Comparison of ENCODE assay signal across 8 cellular contexts in the genomic region with DNA sequence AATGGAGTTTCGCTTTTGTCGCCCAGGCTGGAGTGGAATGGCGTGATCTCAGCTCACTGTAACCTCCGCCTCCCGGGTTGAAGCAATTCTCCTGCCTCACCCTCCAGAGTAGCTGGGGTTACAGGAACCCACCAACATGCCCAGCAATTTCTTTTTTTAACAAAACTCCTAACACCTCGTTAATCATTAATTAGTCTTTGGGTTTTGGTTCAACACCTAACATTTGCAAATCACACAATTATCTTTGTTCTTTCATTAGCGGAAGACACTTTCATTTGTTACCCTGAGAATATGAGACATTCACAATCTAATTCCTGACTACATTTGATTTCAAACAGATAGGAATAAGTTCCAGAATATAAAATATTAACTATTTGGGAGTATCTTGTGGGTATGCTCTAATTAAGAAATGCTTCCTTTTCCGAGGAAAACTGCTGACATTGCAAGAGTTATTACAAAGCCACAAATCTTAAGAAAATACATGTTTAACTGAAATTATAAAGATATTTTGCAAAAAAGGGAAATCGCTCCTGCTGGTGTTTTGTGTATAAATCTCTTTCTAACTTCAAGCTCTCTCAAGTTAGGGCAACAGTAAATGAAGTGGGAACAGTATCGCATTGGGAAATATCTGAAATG. TPM values are rescaled to one million over a fixed set of nuclear protein-coding genes. Genes with fewer than 3 reads are reported as not detected.
DNase-seq lines count a peak whose midpoint lies in the region; TF ChIP-seq lines count a peak whose summit lies in the region.

No MANE protein-coding gene starts in this region.

- no peaks in the 10 kb centered on the region for H3K27me3 Mint-ChIP-seq in Caco-2 (ENCODE audit: insufficient read depth, unreplicated experiment)

- no peaks in the 10 kb centered on the region for H3K9me3 Mint-ChIP-seq in Caco-2 (ENCODE audit: unreplicated experiment)

- H3K4me2 ChIP-seq in OCI-LY3 (ENCODE audit: low read length), result peak overlapping the region; percentile 94
- H3K4me2 ChIP-seq in parathyroid adenoma (ENCODE audit: low read length), result peak overlapping the region; percentile 67

- H3K27ac ChIP-seq in OCI-LY3 (ENCODE audit: low read length) (peak overlapping the region; percentile 79), parathyroid adenoma (no peak overlapping the region)

- H3K9ac ChIP-seq in OCI-LY3 (ENCODE audit: low read length), result peak overlapping the region; percentile 98
- no peak overlapping the region for H3K9ac ChIP-seq in parathyroid adenoma

- peaks cover 7% of the 10 kb centered on the region for H4K20me1 ChIP-seq in OCI-LY3 (ENCODE audit: insufficient read depth, low read length)

- H3K4me1 ChIP-seq in Caco-2, result peaks cover 8% of the 10 kb centered on the region; the same call in 1 of the 2 replicates
- peaks cover 33% of the 10 kb centered on the region for H3K4me1 ChIP-seq in OCI-LY3 (ENCODE audit: low read length)
- no peaks in the 10 kb centered on the region for H3K4me1 ChIP-seq in parathyroid adenoma

- H3K27me3 ChIP-seq in Caco-2 (replicated peaks; ENCODE audit: control insufficient read depth, insufficient read depth, low read length), result no peaks in the 10 kb centered on the region
- H3K27me3 ChIP-seq in OCI-LY3 (ENCODE audit: low read depth, low read length), result no peaks in the 10 kb centered on the region
- H3K27me3 ChIP-seq in parathyroid adenoma (ENCODE audit: control insufficient read depth, insufficient read depth, low read length), result no peaks in the 10 kb centered on the region

- peak overlapping the region; percentile 98 for H3K27ac Mint-ChIP-seq in Caco-2 (ENCODE audit: unreplicated experiment)

- POLR2A ChIA-PET in Caco-2 (lab: Charles Lee), result no interaction called here

- H3K9me3 ChIP-seq in Caco-2, result no peaks in the 10 kb centered on the region
- no peaks in the 10 kb centered on the region for H3K9me3 ChIP-seq in OCI-LY3 (ENCODE audit: insufficient read depth, low read length)
- H3K9me3 ChIP-seq in parathyroid adenoma (ENCODE audit: control insufficient read depth, low read length), result no peaks in the 10 kb centered on the region

- H3K4me3 ChIP-seq in Caco-2 (ENCODE audit: low read depth, low read length), result peak overlapping the region; percentile 75
- peak overlapping the region; percentile 86 for H3K4me3 ChIP-seq in OCI-LY3 (ENCODE audit: low read length)
- peak overlapping the region; percentile 74 for H3K4me3 ChIP-seq in epithelial cell of proximal tubule (ENCODE audit: low read depth, low read length)
- H3K4me3 ChIP-seq in parathyroid adenoma (ENCODE audit: low read depth, low read length), result peak overlapping the region; percentile 87

- CTCF ChIA-PET in Caco-2 (lab: Charles Lee), result interaction anchor here (0.6 kb wide), 1 partner anchor 312 kb away, joined by 3 read pairs; no protein-coding TSS in a partner anchor

- intact Hi-C loops in Caco-2 (cut with micrococcal nuclease; ENCODE audit: unreplicated experiment), result loop anchor here (10.0 kb wide), 1 partner anchor 788 kb away; no protein-coding TSS in a partner anchor

- BruUV-seq in Caco-2 (replicated peaks; lab: Mats Ljungman, UMichigan), result no TSS peak

- peaks cover 26% of the 10 kb centered on the region for H3K36me3 Mint-ChIP-seq in Caco-2 (ENCODE audit: insufficient read depth, unreplicated experiment)

- H3K79me2 ChIP-seq in OCI-LY3 (ENCODE audit: low read length), result peaks cover 53% of the 10 kb centered on the region
- H3K79me2 ChIP-seq in parathyroid adenoma, result no peaks in the 10 kb centered on the region

- DNase-seq in Caco-2, result no peak
- no peak for DNase-seq in epithelial cell of proximal tubule (ENCODE audit: low read depth)
- DNase-seq in NCI-H1092 treated with DMSO at 0.1 percent for 48 hours (lab: John Stamatoyannopoulos, UW), result no peak
- DNase-seq in NCI-H748 treated with DMSO at 0.1 percent for 48 hours (lab: John Stamatoyannopoulos, UW), result no peak
- DNase-seq in HCEC 1CT, result no peak
- no peak for DNase-seq in hypothalamus (lab: John Stamatoyannopoulos, UW)

- H3K36me3 ChIP-seq in Caco-2 (ENCODE audit: control insufficient read depth, insufficient read depth, low read length) (no peaks in the 10 kb centered on the region), OCI-LY3 (replicated peaks; ENCODE audit: low read depth, low read length) (peaks cover 21% of the 10 kb centered on the region), parathyroid adenoma (ENCODE audit: control insufficient read depth, insufficient read depth, low read length) (no peaks in the 10 kb centered on the region)

- H2AFZ ChIP-seq in OCI-LY3 (ENCODE audit: low read depth, low read length), result no peak overlapping the region
- H2AFZ ChIP-seq in parathyroid adenoma, result peak overlapping the region; percentile 87

- peak overlapping the region; percentile 89 for H3K4me3 Mint-ChIP-seq in Caco-2 (ENCODE audit: unreplicated experiment)

- TF ChIP-seq CTCF in Caco-2 (IDR thresholded peaks at IDR 0.05; ENCODE audit: insufficient read depth in 1 of 2, low read depth in 1 of 2, low read length in 1 of 2, severe bottlenecking in 1 of 2, unreplicated experiment in 1 of 2), result no peak
- TF ChIP-seq CTCF in OCI-LY3 (IDR thresholded peaks at IDR 0.05; ENCODE audit: low read depth, low read length), result no peak
- TF ChIP-seq CTCF in epithelial cell of proximal tubule (conservative IDR thresholded peaks at IDR 0.05; ENCODE audit: low read depth, low read length), result no peak
- TF ChIP-seq CTCF in parathyroid adenoma (IDR thresholded peaks at IDR 0.05), result no peak

- peaks cover 12% of the 10 kb centered on the region for H3K4me1 Mint-ChIP-seq in Caco-2 (ENCODE audit: low read depth, unreplicated experiment)

RNA-seq across cellular contexts. Expression of gene LSM8, which starts 1.2 kb away (rescaled TPM):
- total RNA-seq in Caco-2 (2022) (47.4 and 50.4 TPM in 2 replicates), epithelial cell of proximal tubule (43.0 and 91.1 TPM in 2 replicates)

RNA-seq across cellular contexts. Expression of gene ANKRD7, which starts 41.8 kb away (rescaled TPM):
- total RNA-seq in Caco-2 (2022) (not detected in 2 replicates), epithelial cell of proximal tubule (0.69 and 1.5 TPM in 2 replicates)
